1 cellular context compared by ENCODE assay signal in genomic region chr2:236866542-236867340, GRCh38.
TF ChIP-seq lines count a peak whose summit lies in the region.

No MANE protein-coding gene starts in this region.

TF ChIP-seq in H1, 55 proteins besides CTCF, POLR2A, EP300 and RAD21:
- TF ChIP-seq, protein P1, sequence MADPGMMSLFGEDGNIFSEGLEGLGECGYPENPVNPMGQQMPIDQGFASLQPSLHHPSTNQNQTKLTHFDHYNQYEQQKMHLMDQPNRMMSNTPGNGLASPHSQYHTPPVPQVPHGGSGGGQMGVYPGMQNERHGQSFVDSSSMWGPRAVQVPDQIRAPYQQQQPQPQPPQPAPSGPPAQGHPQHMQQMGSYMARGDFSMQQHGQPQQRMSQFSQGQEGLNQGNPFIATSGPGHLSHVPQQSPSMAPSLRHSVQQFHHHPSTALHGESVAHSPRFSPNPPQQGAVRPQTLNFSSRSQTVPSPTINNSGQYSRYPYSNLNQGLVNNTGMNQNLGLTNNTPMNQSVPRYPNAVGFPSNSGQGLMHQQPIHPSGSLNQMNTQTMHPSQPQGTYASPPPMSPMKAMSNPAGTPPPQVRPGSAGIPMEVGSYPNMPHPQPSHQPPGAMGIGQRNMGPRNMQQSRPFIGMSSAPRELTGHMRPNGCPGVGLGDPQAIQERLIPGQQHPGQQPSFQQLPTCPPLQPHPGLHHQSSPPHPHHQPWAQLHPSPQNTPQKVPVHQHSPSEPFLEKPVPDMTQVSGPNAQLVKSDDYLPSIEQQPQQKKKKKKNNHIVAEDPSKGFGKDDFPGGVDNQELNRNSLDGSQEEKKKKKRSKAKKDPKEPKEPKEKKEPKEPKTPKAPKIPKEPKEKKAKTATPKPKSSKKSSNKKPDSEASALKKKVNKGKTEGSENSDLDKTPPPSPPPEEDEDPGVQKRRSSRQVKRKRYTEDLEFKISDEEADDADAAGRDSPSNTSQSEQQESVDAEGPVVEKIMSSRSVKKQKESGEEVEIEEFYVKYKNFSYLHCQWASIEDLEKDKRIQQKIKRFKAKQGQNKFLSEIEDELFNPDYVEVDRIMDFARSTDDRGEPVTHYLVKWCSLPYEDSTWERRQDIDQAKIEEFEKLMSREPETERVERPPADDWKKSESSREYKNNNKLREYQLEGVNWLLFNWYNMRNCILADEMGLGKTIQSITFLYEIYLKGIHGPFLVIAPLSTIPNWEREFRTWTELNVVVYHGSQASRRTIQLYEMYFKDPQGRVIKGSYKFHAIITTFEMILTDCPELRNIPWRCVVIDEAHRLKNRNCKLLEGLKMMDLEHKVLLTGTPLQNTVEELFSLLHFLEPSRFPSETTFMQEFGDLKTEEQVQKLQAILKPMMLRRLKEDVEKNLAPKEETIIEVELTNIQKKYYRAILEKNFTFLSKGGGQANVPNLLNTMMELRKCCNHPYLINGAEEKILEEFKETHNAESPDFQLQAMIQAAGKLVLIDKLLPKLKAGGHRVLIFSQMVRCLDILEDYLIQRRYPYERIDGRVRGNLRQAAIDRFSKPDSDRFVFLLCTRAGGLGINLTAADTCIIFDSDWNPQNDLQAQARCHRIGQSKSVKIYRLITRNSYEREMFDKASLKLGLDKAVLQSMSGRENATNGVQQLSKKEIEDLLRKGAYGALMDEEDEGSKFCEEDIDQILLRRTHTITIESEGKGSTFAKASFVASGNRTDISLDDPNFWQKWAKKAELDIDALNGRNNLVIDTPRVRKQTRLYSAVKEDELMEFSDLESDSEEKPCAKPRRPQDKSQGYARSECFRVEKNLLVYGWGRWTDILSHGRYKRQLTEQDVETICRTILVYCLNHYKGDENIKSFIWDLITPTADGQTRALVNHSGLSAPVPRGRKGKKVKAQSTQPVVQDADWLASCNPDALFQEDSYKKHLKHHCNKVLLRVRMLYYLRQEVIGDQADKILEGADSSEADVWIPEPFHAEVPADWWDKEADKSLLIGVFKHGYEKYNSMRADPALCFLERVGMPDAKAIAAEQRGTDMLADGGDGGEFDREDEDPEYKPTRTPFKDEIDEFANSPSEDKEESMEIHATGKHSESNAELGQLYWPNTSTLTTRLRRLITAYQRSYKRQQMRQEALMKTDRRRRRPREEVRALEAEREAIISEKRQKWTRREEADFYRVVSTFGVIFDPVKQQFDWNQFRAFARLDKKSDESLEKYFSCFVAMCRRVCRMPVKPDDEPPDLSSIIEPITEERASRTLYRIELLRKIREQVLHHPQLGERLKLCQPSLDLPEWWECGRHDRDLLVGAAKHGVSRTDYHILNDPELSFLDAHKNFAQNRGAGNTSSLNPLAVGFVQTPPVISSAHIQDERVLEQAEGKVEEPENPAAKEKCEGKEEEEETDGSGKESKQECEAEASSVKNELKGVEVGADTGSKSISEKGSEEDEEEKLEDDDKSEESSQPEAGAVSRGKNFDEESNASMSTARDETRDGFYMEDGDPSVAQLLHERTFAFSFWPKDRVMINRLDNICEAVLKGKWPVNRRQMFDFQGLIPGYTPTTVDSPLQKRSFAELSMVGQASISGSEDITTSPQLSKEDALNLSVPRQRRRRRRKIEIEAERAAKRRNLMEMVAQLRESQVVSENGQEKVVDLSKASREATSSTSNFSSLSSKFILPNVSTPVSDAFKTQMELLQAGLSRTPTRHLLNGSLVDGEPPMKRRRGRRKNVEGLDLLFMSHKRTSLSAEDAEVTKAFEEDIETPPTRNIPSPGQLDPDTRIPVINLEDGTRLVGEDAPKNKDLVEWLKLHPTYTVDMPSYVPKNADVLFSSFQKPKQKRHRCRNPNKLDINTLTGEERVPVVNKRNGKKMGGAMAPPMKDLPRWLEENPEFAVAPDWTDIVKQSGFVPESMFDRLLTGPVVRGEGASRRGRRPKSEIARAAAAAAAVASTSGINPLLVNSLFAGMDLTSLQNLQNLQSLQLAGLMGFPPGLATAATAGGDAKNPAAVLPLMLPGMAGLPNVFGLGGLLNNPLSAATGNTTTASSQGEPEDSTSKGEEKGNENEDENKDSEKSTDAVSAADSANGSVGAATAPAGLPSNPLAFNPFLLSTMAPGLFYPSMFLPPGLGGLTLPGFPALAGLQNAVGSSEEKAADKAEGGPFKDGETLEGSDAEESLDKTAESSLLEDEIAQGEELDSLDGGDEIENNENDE (IDR thresholded peaks at IDR 0.05; ENCODE audit: insufficient replicate concordance, low read length) = no peak
- TF ChIP-seq POLR2AphosphoS5 (IDR thresholded peaks at IDR 0.05; ENCODE audit: low read depth, low read length) = no peak
- no peak for TF ChIP-seq MAX (IDR thresholded peaks at IDR 0.05)
- TF ChIP-seq TAF7 (optimal IDR thresholded peaks at IDR 0.05; ENCODE audit: borderline replicate concordance, low read depth, low read length) = no peak
